23 cellular contexts compared by ENCODE assay signal in genomic region chr7:41825927-41826480, GRCh38.
A peak's percentile ranks its signal among the peaks of the same experiment; 100 is the strongest.
DNase-seq lines count a peak whose midpoint lies in the region; ATAC-seq, FAIRE-seq and TF ChIP-seq lines count a peak whose summit lies in the region.
"Had no signal": no experiment of that assay in that cellular context is flagged by ENCODE, and none has a peak within 500 bp of the region (broad histone marks: within the 10 kb centered on the region; RNA-seq: fewer than 3 reads in every experiment).

No MANE protein-coding gene starts in this region.

- 41% methylated on average over 4 of the region's 4 CpGs for WGBS in suprapubic skin

- no peak overlapping the region for H3K4me3 Mint-ChIP-seq in mesothelial cell of epicardium
- H3K4me3 Mint-ChIP-seq: activated CD4-positive, alpha-beta T cell treated with anti-CD3 and anti-CD28 coated beads, Interleukin-2, amount 10 ng/mL, durations not matched to agents 7 days and 5 days; endodermal cell; nephron progenitor cell had no signal

- H3K27me3 Mint-ChIP-seq in mesothelial cell of epicardium (ENCODE audit: low read depth): no peaks in the 10 kb centered on the region

- H3K9me3 ChIP-seq in adipocyte (ENCODE audit: control insufficient read depth, low read length) (no peaks in the 10 kb centered on the region), suprapubic skin (peaks cover 1% of the 10 kb centered on the region)
- H3K9me3 ChIP-seq: prostate gland had no signal

- H3K9me3 Mint-ChIP-seq in mesothelial cell of epicardium: peaks cover 9% of the 10 kb centered on the region

- peaks cover 4% of the 10 kb centered on the region for H3K4me1 ChIP-seq in adipocyte (ENCODE audit: control insufficient read depth, insufficient read depth, low read length)
- H3K4me1 ChIP-seq in suprapubic skin: no peaks in the 10 kb centered on the region
- H3K4me1 ChIP-seq: prostate gland had no signal

- DNase-seq in ELR (ENCODE audit: low read depth): peak; percentile 55
- peak; percentile 22 for DNase-seq in HTR-8/SVneo (ENCODE audit: insufficient read length, low spot score)
- peak; percentile 13 for DNase-seq in adipocyte (ENCODE audit: low read depth)
- no peak for DNase-seq in mesothelial cell of epicardium (ENCODE audit: low spot score in 2 of 2, unreplicated experiment in 2 of 2)
- DNase-seq in suprapubic skin (ENCODE audit: low spot score in 2 of 2): no peak
- no peak for DNase-seq in activated CD4-positive, alpha-beta T cell treated with anti-CD3 and anti-CD28 coated beads for 1 hour
- DNase-seq: activated CD4-positive, alpha-beta T cell treated with anti-CD3 and anti-CD28 coated beads, Interleukin-2, amount 10 ng/mL, durations not matched to agents 7 days and 5 days; activated CD8-positive, alpha-beta memory T cell treated with anti-CD3 and anti-CD28 coated beads, Interleukin-2, amount 50 U/mL, for 4 hours; activated effector memory CD4-positive, alpha-beta T cell treated with anti-CD3 and anti-CD28 coated beads, Interleukin-2, amount 50 U/mL, for 16 hours; anterior cingulate cortex; DMS153; endodermal cell; NCI-H1436; nephron progenitor cell; stimulated activated CD8-positive, alpha-beta memory T cell treated with anti-CD3 and anti-CD28 coated beads, Interleukin-4, amount 100 ng/mL, for 48 hours; substantia nigra had no signal

- H3K4me1 Mint-ChIP-seq in mesothelial cell of epicardium: peaks cover 35% of the 10 kb centered on the region
- H3K4me1 Mint-ChIP-seq: activated CD4-positive, alpha-beta T cell treated with anti-CD3 and anti-CD28 coated beads, Interleukin-2, amount 10 ng/mL, durations not matched to agents 7 days and 5 days; nephron progenitor cell had no signal

- H3K27ac Mint-ChIP-seq in mesothelial cell of epicardium: peak overlapping the region; percentile 66
- H3K27ac Mint-ChIP-seq: activated CD4-positive, alpha-beta T cell treated with anti-CD3 and anti-CD28 coated beads, Interleukin-2, amount 10 ng/mL, durations not matched to agents 7 days and 5 days; endodermal cell; nephron progenitor cell had no signal

- no peak for TF ChIP-seq POLR2A in suprapubic skin (IDR thresholded peaks at IDR 0.05)

- H3K4me3 ChIP-seq in adipocyte (ENCODE audit: low read length) (no peak overlapping the region), suprapubic skin (no peak overlapping the region)
- H3K4me3 ChIP-seq: hepatocyte, prostate gland had no signal

- H3K27me3 ChIP-seq in adipocyte (replicated peaks; ENCODE audit: control insufficient read depth, insufficient read depth, low read length) (no peaks in the 10 kb centered on the region), suprapubic skin (no peaks in the 10 kb centered on the region)
- H3K27me3 ChIP-seq: hepatocyte had no signal

- TF ChIP-seq CTCF in mesothelial cell of epicardium (IDR thresholded peaks at IDR 0.05; ENCODE audit: unreplicated experiment) (no peak), suprapubic skin (IDR thresholded peaks at IDR 0.05) (no peak)

- no peak for ATAC-seq in HG03432 (IDR thresholded peaks at IDR 0.05; ENCODE audit: unreplicated experiment)

- H3K36me3 Mint-ChIP-seq in mesothelial cell of epicardium: peaks cover 3% of the 10 kb centered on the region

- H3K36me3 ChIP-seq in adipocyte (ENCODE audit: control insufficient read depth, insufficient read depth, low read length, severe bottlenecking) (no peaks in the 10 kb centered on the region), suprapubic skin (no peaks in the 10 kb centered on the region)
- H3K36me3 ChIP-seq: prostate gland had no signal

- no peak for FAIRE-seq in HTR-8/SVneo (lab: Jason Lieb, UNC)
- FAIRE-seq: GM18507, H1, TTC549 had no signal

- no peak overlapping the region for H3K27ac ChIP-seq in suprapubic skin
- H3K27ac ChIP-seq: C4-2B, hepatocyte, prostate gland had no signal

- no peak for TF ChIP-seq EP300 in suprapubic skin (IDR thresholded peaks at IDR 0.05)

- no peak overlapping the region for H3K9ac ChIP-seq in adipocyte (ENCODE audit: low read length)

Comparison
In these comparisons a context has a peak if more than half of its experiments do, and no peak if none do; other contexts are left out.
1. DNase-seq: peak in ELR (single experiment), HTR-8/SVneo (single experiment) and adipocyte (single experiment); none in mesothelial cell of epicardium (0 of 2), suprapubic skin (0 of 2) and activated CD4-positive, alpha-beta T cell treated with anti-CD3 and anti-CD28 coated beads for 1 hour (single experiment).